Comparison of ENCODE assay signal across 8 cellular contexts in genomic region chr12:109880049-109880931, GRCh38. TPM values are rescaled to one million over a fixed set of nuclear protein-coding genes. Genes with fewer than 3 reads are reported as not detected.
DNase-seq lines count a peak whose midpoint lies in the region; ATAC-seq, FAIRE-seq and TF ChIP-seq lines count a peak whose summit lies in the region.

TSS of gene GLTP (minus strand) at chr12:109880541. CDS start at chr12:109880374, 167 bp downstream.

- peak; percentile 98 for DNase-seq in DMS53 (lab: John Stamatoyannopoulos, UW)
- DNase-seq in Jurkat, Clone E6-1 (ENCODE audit: low read depth, low spot score) = peak; percentile 63
- DNase-seq in RCC 7860 (ENCODE audit: low spot score) = peak; percentile 58
- DNase-seq in activated T-helper 1 cell treated with anti-CD3 and anti-CD28 coated beads, Interleukin-12 subunit alpha, Interleukin-12 subunit beta, Interleukin-2, Interleukin-4 antibody, amounts not matched to agents 30 ng/mL and 10 ng/mL and 1 ng/mL, durations not matched to agents 14 hours and 24 hours and 36 hours (ENCODE audit: low spot score) = peak; percentile 91
- DNase-seq in fibroblast of lung (ENCODE audit: low read depth in 2 of 2) = peak; percentile 65 to 67
- DNase-seq in naive thymus-derived CD8-positive, alpha-beta T cell = peak; percentile 83 to 95 (median 91)
- peak; percentile 81 to 94 (median 86) for DNase-seq in stimulated activated naive CD4-positive, alpha-beta T cell (lab: John Stamatoyannopoulos, UW)

- no peaks in the 10 kb centered on the region for H3K9me3 Mint-ChIP-seq in activated T-helper 1 cell treated with anti-CD3 and anti-CD28 coated beads, Interleukin-12 subunit alpha, Interleukin-12 subunit beta, Interleukin-2, Interleukin-4 antibody, amounts not matched to agents 30 ng/mL and 10 ng/mL and 1 ng/mL, durations not matched to agents 14 hours and 24 hours and 36 hours
- H3K9me3 Mint-ChIP-seq in naive thymus-derived CD8-positive, alpha-beta T cell = no peaks in the 10 kb centered on the region

- no peaks in the 10 kb centered on the region for H3K9me3 ChIP-seq in fibroblast of lung (ENCODE audit: control insufficient read depth, insufficient read depth, low read depth, low read length)

- peaks cover 28% of the 10 kb centered on the region for H3K4me1 Mint-ChIP-seq in activated T-helper 1 cell treated with anti-CD3 and anti-CD28 coated beads, Interleukin-12 subunit alpha, Interleukin-12 subunit beta, Interleukin-2, Interleukin-4 antibody, amounts not matched to agents 30 ng/mL and 10 ng/mL and 1 ng/mL, durations not matched to agents 14 hours and 24 hours and 36 hours (ENCODE audit: low read depth)
- H3K4me1 Mint-ChIP-seq in naive thymus-derived CD8-positive, alpha-beta T cell = peaks cover 23 to 58% (median 51%) of the 10 kb centered on the region in 4 donors

- peak in 1 of 2 donors; percentile 27 for TF ChIP-seq CTCF in fibroblast of lung (conservative IDR thresholded peaks at IDR 0.05 in 1 of 2, IDR thresholded peaks at IDR 0.05 in 1 of 2; ENCODE audit: low read depth in 1 of 2, low read length in 2 of 2)

- H3K79me2 ChIP-seq in fibroblast of lung (ENCODE audit: control insufficient read depth, insufficient read depth, low read length) = peaks cover 33% of the 10 kb centered on the region

- POLR2A ChIA-PET in naive thymus-derived CD8-positive, alpha-beta T cell (lab: Charles Lee) = interaction anchor here (1.1 to 1.5 kb wide), 2 partner anchors 8 to 10 kb away, joined by 4 read pairs; no protein-coding TSS in a partner anchor

- peak within 1 kb of the TSS; percentile 80 for H3K27ac ChIP-seq in fibroblast of lung (ENCODE audit: insufficient read depth, low read length)

- peak; percentile 91 for ATAC-seq in GM21529 (IDR thresholded peaks at IDR 0.05; ENCODE audit: unreplicated experiment)
- peak; percentile 95 to 96 for ATAC-seq in naive thymus-derived CD8-positive, alpha-beta T cell

- peak within 1 kb of the TSS; percentile 74 for H3K4me3 ChIP-seq in Jurkat, Clone E6-1 (ENCODE audit: low read length)
- peak within 1 kb of the TSS; percentile 82 to 96 (median 89) for H3K4me3 ChIP-seq in fibroblast of lung (replicated peaks in 1 of 4; ENCODE audit: control extremely low read depth in 1 of 4, insufficient read depth in 1 of 4, low read depth in 3 of 4, low read length in 4 of 4)

- peak within 1 kb of the TSS; percentile 87 for H3K27ac Mint-ChIP-seq in activated T-helper 1 cell treated with anti-CD3 and anti-CD28 coated beads, Interleukin-12 subunit alpha, Interleukin-12 subunit beta, Interleukin-2, Interleukin-4 antibody, amounts not matched to agents 30 ng/mL and 10 ng/mL and 1 ng/mL, durations not matched to agents 14 hours and 24 hours and 36 hours
- peak within 1 kb of the TSS; percentile 87 to 99 (median 96) for H3K27ac Mint-ChIP-seq in naive thymus-derived CD8-positive, alpha-beta T cell

- peaks cover 10% of the 10 kb centered on the region for H3K27me3 Mint-ChIP-seq in activated T-helper 1 cell treated with anti-CD3 and anti-CD28 coated beads, Interleukin-12 subunit alpha, Interleukin-12 subunit beta, Interleukin-2, Interleukin-4 antibody, amounts not matched to agents 30 ng/mL and 10 ng/mL and 1 ng/mL, durations not matched to agents 14 hours and 24 hours and 36 hours (ENCODE audit: insufficient read depth)
- H3K27me3 Mint-ChIP-seq in naive thymus-derived CD8-positive, alpha-beta T cell = peaks cover 0 to 1% (median 0%) of the 10 kb centered on the region in 5 donors

- H4K20me1 ChIP-seq in fibroblast of lung (ENCODE audit: control insufficient read depth, extremely low read depth, insufficient read depth, low read length) = no peaks in the 10 kb centered on the region

- H3K27me3 ChIP-seq in fibroblast of lung (ENCODE audit: control insufficient read depth, insufficient read depth, low read length) = no peaks in the 10 kb centered on the region

- peak within 1 kb of the TSS; percentile 94 for H3K4me2 ChIP-seq in fibroblast of lung (ENCODE audit: extremely low read depth, insufficient read depth, low read length)

- FAIRE-seq in RCC 7860 (lab: Jason Lieb, UNC) = no peak

- peak within 1 kb of the TSS; percentile 73 for H3K9ac ChIP-seq in fibroblast of lung (ENCODE audit: insufficient read depth, low read length)

- intact Hi-C loops in activated T-helper 1 cell treated with anti-CD3 and anti-CD28 coated beads, Interleukin-12 subunit alpha, Interleukin-12 subunit beta, Interleukin-2, Interleukin-4 antibody, amounts not matched to agents 30 ng/mL and 10 ng/mL and 1 ng/mL, durations not matched to agents 14 hours and 24 hours and 36 hours (cut with micrococcal nuclease) = loop anchor here (1.0 to 5.0 kb wide), 9 partner anchors 8 to 403 kb away; partner anchors contain the start of genes ATP2A2, GIT2, KCTD10 and MMAB

- H3K4me1 ChIP-seq in fibroblast of lung (ENCODE audit: control insufficient read depth, extremely low read depth, insufficient read depth, low read length) = peaks cover 7% of the 10 kb centered on the region

- no peaks in the 10 kb centered on the region for H3K36me3 ChIP-seq in fibroblast of lung (ENCODE audit: control insufficient read depth, insufficient read depth, low read length)

- H3K4me3 Mint-ChIP-seq in activated T-helper 1 cell treated with anti-CD3 and anti-CD28 coated beads, Interleukin-12 subunit alpha, Interleukin-12 subunit beta, Interleukin-2, Interleukin-4 antibody, amounts not matched to agents 30 ng/mL and 10 ng/mL and 1 ng/mL, durations not matched to agents 14 hours and 24 hours and 36 hours = peak within 1 kb of the TSS; percentile 95
- peak within 1 kb of the TSS; percentile 89 to 98 (median 96) for H3K4me3 Mint-ChIP-seq in naive thymus-derived CD8-positive, alpha-beta T cell

- no peaks in the 10 kb centered on the region for H3K36me3 Mint-ChIP-seq in activated T-helper 1 cell treated with anti-CD3 and anti-CD28 coated beads, Interleukin-12 subunit alpha, Interleukin-12 subunit beta, Interleukin-2, Interleukin-4 antibody, amounts not matched to agents 30 ng/mL and 10 ng/mL and 1 ng/mL, durations not matched to agents 14 hours and 24 hours and 36 hours (ENCODE audit: low read depth)
- no peaks in the 10 kb centered on the region for H3K36me3 Mint-ChIP-seq in naive thymus-derived CD8-positive, alpha-beta T cell

- peak within 1 kb of the TSS; percentile 77 for H2AFZ ChIP-seq in fibroblast of lung (ENCODE audit: low read length)

RNA-seq across cellular contexts. Expression of gene GLTP, which starts in this region (rescaled TPM):
- 41.5 TPM for polyA plus RNA-seq in Jurkat, Clone E6-1 (2012; ENCODE audit: insufficient read depth, insufficient read length)
- 27.7 and 29.1 TPM in 2 replicates for total RNA-seq in activated T-helper 1 cell treated with anti-CD3 and anti-CD28 coated beads, Interleukin-12 subunit alpha, Interleukin-12 subunit beta, Interleukin-2, Interleukin-4 antibody, amounts not matched to agents 30 ng/mL and 10 ng/mL and 1 ng/mL, durations not matched to agents 14 hours and 24 hours and 36 hours
- total RNA-seq in fibroblast of lung = 37.8 and 51.2 TPM in 2 replicates
- 67.9 and 76.5 TPM in 2 replicates for polyA plus RNA-seq in fibroblast of lung
- polyA plus RNA-seq in fibroblast of lung (2012) = 54.5 and 62.9 TPM in 2 replicates
- 54.7 and 58.5 TPM in 2 replicates for polyA minus RNA-seq in fibroblast of lung (ENCODE audit: low replicate concordance)
- 10 to 100 TPM; 21.2 to 21.8 TPM for total RNA-seq in naive thymus-derived CD8-positive, alpha-beta T cell
- 10 to 100 TPM; 29.7 to 41.7 (median 41.1) TPM for polyA plus RNA-seq in naive thymus-derived CD8-positive, alpha-beta T cell

Comparison
In these comparisons a context has a peak if more than half of its experiments do, and no peak if none do; other contexts are left out.
1. Peak in every context shown above with its lines: DNase-seq, ATAC-seq, H3K4me3 ChIP-seq and H3K27ac ChIP-seq.